In the genomic region with DNA sequence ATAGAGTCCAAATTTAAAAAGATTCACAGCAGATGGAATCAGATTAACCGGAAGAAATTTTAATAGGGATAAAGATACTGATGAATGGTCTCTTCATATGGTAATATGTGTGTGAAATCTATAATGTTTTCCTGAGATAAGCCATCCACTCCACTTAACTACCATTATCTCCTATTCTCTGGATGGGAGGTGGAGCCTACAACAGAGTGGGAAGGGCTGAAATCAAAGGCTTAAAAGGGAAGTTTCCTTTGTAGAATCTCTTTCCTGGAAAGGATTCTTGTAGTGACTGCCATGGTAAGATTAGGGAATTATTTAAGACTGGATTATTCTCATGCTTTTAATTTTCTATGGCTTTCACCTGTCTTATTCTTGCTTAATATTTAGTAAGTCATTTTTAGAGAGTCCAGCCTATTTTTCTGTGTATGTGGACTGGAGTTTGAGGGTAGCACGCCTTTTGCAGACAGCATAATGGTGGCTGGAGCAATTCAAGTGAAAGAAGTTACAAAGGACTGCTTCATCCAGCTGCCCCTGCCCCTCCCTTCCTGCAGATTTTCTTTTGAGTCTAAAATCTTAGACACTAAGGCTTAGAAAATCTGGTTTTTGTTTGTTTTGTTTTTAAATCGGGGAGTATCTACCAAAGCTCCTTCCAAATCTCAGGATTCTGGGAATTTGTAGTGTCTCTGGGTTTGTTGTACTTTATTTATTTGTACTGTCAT, we compare ENCODE assay signal across 15 cellular contexts. TPM values are rescaled to one million over a fixed set of nuclear protein-coding genes. Genes with fewer than 3 reads are reported as not detected.
A peak's percentile ranks its signal among the peaks of the same experiment; 100 is the strongest.
DNase-seq lines count a peak whose midpoint lies in the region; ATAC-seq and TF ChIP-seq lines count a peak whose summit lies in the region.
"Had no signal": no experiment of that assay in that cellular context is flagged by ENCODE, and none has a peak within 500 bp of the region (broad histone marks: within the 10 kb centered on the region; RNA-seq: fewer than 3 reads in every experiment).

No MANE protein-coding gene starts in this region.

- H3F3A ChIP-seq in PC-3 (ENCODE audit: low read length, unreplicated experiment) = no peaks in the 10 kb centered on the region

- H3K4ac ChIP-seq in mesenchymal stem cell (ENCODE audit: low read depth in 1 of 2, low read length in 2 of 2) = no peak overlapping the region

- H3K36me3 Mint-ChIP-seq in activated CD4-positive, alpha-beta T cell treated with anti-CD3 and anti-CD28 coated beads, Interleukin-2, amount 10 ng/mL, durations not matched to agents 7 days and 5 days (ENCODE audit: low read depth) = peaks cover 64% of the 10 kb centered on the region
- H3K36me3 Mint-ChIP-seq in activated CD4-positive, alpha-beta T cell treated with anti-CD3 and anti-CD28 coated beads for 36 hours (ENCODE audit: low read depth) = peaks cover 63% of the 10 kb centered on the region

- no peak overlapping the region for H3K4me3 ChIP-seq in mesenchymal stem cell (ENCODE audit: insufficient read depth in 1 of 2, low read depth in 1 of 2, low read length in 2 of 2)
- H3K4me3 ChIP-seq in suprapubic skin = no peak overlapping the region
- no peak overlapping the region for H3K4me3 ChIP-seq in PC-3 (ENCODE audit: low read length)

- H4K8ac ChIP-seq in mesenchymal stem cell (ENCODE audit: low read length) = no peak overlapping the region

- no peaks in the 10 kb centered on the region for H3K9me3 Mint-ChIP-seq in activated CD4-positive, alpha-beta T cell treated with anti-CD3 and anti-CD28 coated beads, Interleukin-2, amount 10 ng/mL, durations not matched to agents 7 days and 5 days
- H3K9me3 Mint-ChIP-seq in activated CD4-positive, alpha-beta T cell treated with anti-CD3 and anti-CD28 coated beads for 36 hours (ENCODE audit: low read depth) = no peaks in the 10 kb centered on the region

- POLR2A ChIA-PET in activated CD4-positive, alpha-beta T cell treated with anti-CD3 and anti-CD28 coated beads, Interleukin-2, amount 10 ng/mL, durations not matched to agents 7 days and 5 days (lab: Charles Lee) = no interaction called here
- POLR2A ChIA-PET in activated CD4-positive, alpha-beta T cell treated with anti-CD3 and anti-CD28 coated beads for 36 hours (lab: Charles Lee) = no interaction called here
- POLR2A ChIA-PET in PC-3 (lab: Charles Lee; ENCODE audit: unreplicated experiment) = no interaction called here

- H3K9me3 ChIP-seq in mesenchymal stem cell (ENCODE audit: control insufficient read depth, low read length) (no peaks in the 10 kb centered on the region), suprapubic skin (no peaks in the 10 kb centered on the region), PC-3 (ENCODE audit: low read length) (no peaks in the 10 kb centered on the region)

- no peak overlapping the region for H3K4me3 Mint-ChIP-seq in activated CD4-positive, alpha-beta T cell treated with anti-CD3 and anti-CD28 coated beads, Interleukin-2, amount 10 ng/mL, durations not matched to agents 7 days and 5 days
- H3K4me3 Mint-ChIP-seq in activated CD4-positive, alpha-beta T cell treated with anti-CD3 and anti-CD28 coated beads for 36 hours = no peak overlapping the region

- H3K27me3 Mint-ChIP-seq in activated CD4-positive, alpha-beta T cell treated with anti-CD3 and anti-CD28 coated beads, Interleukin-2, amount 10 ng/mL, durations not matched to agents 7 days and 5 days = no peaks in the 10 kb centered on the region
- H3K27me3 Mint-ChIP-seq in activated CD4-positive, alpha-beta T cell treated with anti-CD3 and anti-CD28 coated beads for 36 hours = no peaks in the 10 kb centered on the region

- H3K27me3 ChIP-seq in mesenchymal stem cell (ENCODE audit: control insufficient read depth in 1 of 2, insufficient read depth in 1 of 2, low read length in 2 of 2) = no peaks in the 10 kb centered on the region
- H3K27me3 ChIP-seq in suprapubic skin = no peaks in the 10 kb centered on the region
- no peaks in the 10 kb centered on the region for H3K27me3 ChIP-seq in PC-3 (ENCODE audit: low read length)

- H3K18ac ChIP-seq in mesenchymal stem cell (ENCODE audit: low read depth in 1 of 2, low read length in 2 of 2) = no peak overlapping the region

- no peak for TF ChIP-seq EP300 in suprapubic skin (IDR thresholded peaks at IDR 0.05)

- no TSS peak for BruUV-seq in PC-3 (replicated peaks; lab: Mats Ljungman, UMichigan)

- H3K27ac ChIP-seq in cingulate gyrus (ENCODE audit: low read depth, low read length) (peak overlapping the region; percentile 69), mesenchymal stem cell (ENCODE audit: low read length, poor library complexity, severe bottlenecking) (no peak overlapping the region), suprapubic skin (peak overlapping the region; percentile 71), PC-3 (ENCODE audit: low read length) (no peak overlapping the region)

- H2AK5ac ChIP-seq in mesenchymal stem cell (ENCODE audit: low read length, severe bottlenecking) = no peak overlapping the region

- ATAC-seq in activated CD4-positive, alpha-beta T cell treated with anti-CD3 and anti-CD28 coated beads for 36 hours = no peak
- no peak for ATAC-seq in PC-3
- no peak for ATAC-seq in GM21381 (IDR thresholded peaks at IDR 0.05; ENCODE audit: unreplicated experiment)

- no peak overlapping the region for H2BK12ac ChIP-seq in mesenchymal stem cell (ENCODE audit: low read length in 2 of 2)

- peaks cover 28% of the 10 kb centered on the region for H3K79me1 ChIP-seq in mesenchymal stem cell (replicated peaks; ENCODE audit: low read length, poor library complexity, severe bottlenecking)

- no peak overlapping the region for H3K23ac ChIP-seq in mesenchymal stem cell (ENCODE audit: low read length in 2 of 2)

- H3K9me2 ChIP-seq in PC-3 (replicated peaks; ENCODE audit: low read length) = no peaks in the 10 kb centered on the region

- no peak overlapping the region for H2BK5ac ChIP-seq in mesenchymal stem cell (ENCODE audit: low read depth, low read length, poor library complexity, severe bottlenecking)

- H3K4me1 ChIP-seq in mesenchymal stem cell (ENCODE audit: control insufficient read depth, insufficient read depth, low read depth, low read length) (no peaks in the 10 kb centered on the region), suprapubic skin (peaks cover 42% of the 10 kb centered on the region), PC-3 (ENCODE audit: insufficient read depth, low read length) (no peaks in the 10 kb centered on the region)

- peak overlapping the region; percentile 98 for H3K27ac Mint-ChIP-seq in activated CD4-positive, alpha-beta T cell treated with anti-CD3 and anti-CD28 coated beads, Interleukin-2, amount 10 ng/mL, durations not matched to agents 7 days and 5 days
- H3K27ac Mint-ChIP-seq in activated CD4-positive, alpha-beta T cell treated with anti-CD3 and anti-CD28 coated beads for 36 hours = no peak overlapping the region

- intact Hi-C loops in activated CD4-positive, alpha-beta T cell treated with anti-CD3 and anti-CD28 coated beads for 36 hours (cut with DNase I, micrococcal nuclease) = no loop called here
- intact Hi-C loops in PC-3 (cut with micrococcal nuclease) = no loop called here

- no peak overlapping the region for H3K14ac ChIP-seq in mesenchymal stem cell (ENCODE audit: low read length in 2 of 2)

- DNase-seq in activated CD4-positive, alpha-beta T cell treated with anti-CD3 and anti-CD28 coated beads, Interleukin-2, amount 10 ng/mL, durations not matched to agents 7 days and 5 days = no peak
- no peak for DNase-seq in activated CD4-positive, alpha-beta T cell treated with anti-CD3 and anti-CD28 coated beads for 36 hours
- DNase-seq in mesenchymal stem cell (no peak), suprapubic skin (ENCODE audit: low spot score in 2 of 2) (no peak), PC-3 (no peak), NCI-H526 treated with DMSO at 0.1 percent for 48 hours (lab: John Stamatoyannopoulos, UW) (no peak)
- DNase-seq: activated CD4-positive, alpha-beta T cell treated with anti-CD3 and anti-CD28 coated beads for 48 hours; Karpas-422; SHP77 treated with DMSO at 0.1 percent for 48 hours had no signal

- H4K20me1 ChIP-seq in PC-3 (ENCODE audit: low read length) = no peaks in the 10 kb centered on the region

- H3K79me2 ChIP-seq in PC-3 (ENCODE audit: low read length) = no peaks in the 10 kb centered on the region

- no peak overlapping the region for H3K4me2 ChIP-seq in mesenchymal stem cell (ENCODE audit: low read length, poor library complexity, severe bottlenecking)
- H3K4me2 ChIP-seq in PC-3 (ENCODE audit: low read length) = no peak overlapping the region

- TF ChIP-seq CTCF in suprapubic skin (IDR thresholded peaks at IDR 0.05) = no peak
- no peak for TF ChIP-seq CTCF in PC-3 (conservative IDR thresholded peaks at IDR 0.05; ENCODE audit: low read depth, low read length)

- CTCF ChIA-PET in activated CD4-positive, alpha-beta T cell treated with anti-CD3 and anti-CD28 coated beads, Interleukin-2, amount 10 ng/mL, durations not matched to agents 7 days and 5 days (lab: Charles Lee) = interaction anchor here (0.6 to 1.3 kb wide), 3 partner anchors 18 to 78 kb away, joined by 3 read pairs; no protein-coding TSS in a partner anchor
- CTCF ChIA-PET in activated CD4-positive, alpha-beta T cell treated with anti-CD3 and anti-CD28 coated beads for 36 hours (lab: Charles Lee) = interaction anchor here (1.0 to 1.5 kb wide), 4 partner anchors 15 to 258 kb away, joined by 3 to 9 read pairs (median 4); no protein-coding TSS in a partner anchor
- CTCF ChIA-PET in PC-3 (lab: Charles Lee) = no interaction called here

- H2BK120ac ChIP-seq in mesenchymal stem cell (ENCODE audit: low read depth, low read length) = no peak overlapping the region

- H2AFZ ChIP-seq in mesenchymal stem cell (ENCODE audit: low read depth, low read length) (no peak overlapping the region), PC-3 (ENCODE audit: low read length) (no peak overlapping the region)

- no peak for TF ChIP-seq POLR2A in suprapubic skin (IDR thresholded peaks at IDR 0.05)

- H4K91ac ChIP-seq in mesenchymal stem cell (ENCODE audit: low read length) = no peak overlapping the region

- peaks cover 67% of the 10 kb centered on the region for H3K4me1 Mint-ChIP-seq in activated CD4-positive, alpha-beta T cell treated with anti-CD3 and anti-CD28 coated beads, Interleukin-2, amount 10 ng/mL, durations not matched to agents 7 days and 5 days
- H3K4me1 Mint-ChIP-seq in activated CD4-positive, alpha-beta T cell treated with anti-CD3 and anti-CD28 coated beads for 36 hours = peaks cover 59% of the 10 kb centered on the region

- 76% methylated on average over 2 of the region's 3 CpGs for WGBS in mesenchymal stem cell
- WGBS in suprapubic skin = 54% methylated on average over 3 of the region's 3 CpGs

- no peak overlapping the region for H2BK15ac ChIP-seq in mesenchymal stem cell (ENCODE audit: low read depth, poor library complexity, severe bottlenecking)

- peak overlapping the region; percentile 5 for H3K9ac ChIP-seq in mesenchymal stem cell (ENCODE audit: low read length)
- H3K9ac ChIP-seq in PC-3 (ENCODE audit: low read length) = no peak overlapping the region

- H3K36me3 ChIP-seq in mesenchymal stem cell (ENCODE audit: control insufficient read depth in 1 of 2, insufficient read depth in 2 of 2, low read depth in 1 of 2, low read length in 2 of 2) (peaks cover 28 to 80% of the 10 kb centered on the region in 2 experiments), suprapubic skin (peaks cover 59% of the 10 kb centered on the region), PC-3 (ENCODE audit: low read depth, low read length) (peaks cover 54% of the 10 kb centered on the region)

RNA-seq across cellular contexts. Expression of gene KAT7, which starts 26.5 kb away (rescaled TPM):
- 10 to 100 TPM; 78.5 to 82.4 TPM for total RNA-seq in activated CD4-positive, alpha-beta T cell treated with anti-CD3 and anti-CD28 coated beads, Interleukin-2, amount 10 ng/mL, durations not matched to agents 7 days and 5 days
- 10 to 100 TPM; 63.5 to 93.0 TPM for total RNA-seq in activated CD4-positive, alpha-beta T cell treated with anti-CD3 and anti-CD28 coated beads for 36 hours
- polyA plus RNA-seq in mesenchymal stem cell (2013, experiment 1 of 2) = 22.5 TPM
- polyA plus RNA-seq in mesenchymal stem cell (2013, experiment 2 of 2) = 25.7 TPM
- total RNA-seq in suprapubic skin (10 to 100 TPM; 37.1 to 71.4 (median 52.2) TPM), PC-3 (2014; rRNA removed) (39.1 and 45.8 TPM in 2 replicates)

RNA-seq across cellular contexts. Expression of gene TAC4, which starts 32.9 kb away (rescaled TPM):
- not detected for total RNA-seq in activated CD4-positive, alpha-beta T cell treated with anti-CD3 and anti-CD28 coated beads, Interleukin-2, amount 10 ng/mL, durations not matched to agents 7 days and 5 days
- total RNA-seq in activated CD4-positive, alpha-beta T cell treated with anti-CD3 and anti-CD28 coated beads for 36 hours = not detected
- not detected for polyA plus RNA-seq in mesenchymal stem cell (2013, experiment 1 of 2)
- polyA plus RNA-seq in mesenchymal stem cell (2013, experiment 2 of 2) = not detected
- total RNA-seq in suprapubic skin = not detected
- total RNA-seq in PC-3 (2014; rRNA removed) = not detected in 2 replicates
- total RNA-seq: A172, esophagus mucosa, lung microvascular endothelial cell had no signal
- polyA plus RNA-seq: adipose tissue had no signal

RNA-seq across cellular contexts. Expression of gene FAM117A, which starts 51.0 kb away (rescaled TPM):
- 10 to 100 TPM; 30.6 to 34.1 TPM for total RNA-seq in activated CD4-positive, alpha-beta T cell treated with anti-CD3 and anti-CD28 coated beads, Interleukin-2, amount 10 ng/mL, durations not matched to agents 7 days and 5 days
- 10 to 100 TPM; 14.1 to 15.4 TPM for total RNA-seq in activated CD4-positive, alpha-beta T cell treated with anti-CD3 and anti-CD28 coated beads for 36 hours
- polyA plus RNA-seq in mesenchymal stem cell (2013, experiment 1 of 2) = 6.0 TPM
- polyA plus RNA-seq in mesenchymal stem cell (2013, experiment 2 of 2) = 6.5 TPM
- total RNA-seq in suprapubic skin = 10 to 100 TPM; 24.2 to 47.3 (median 28.7) TPM
- 9.7 and 16.3 TPM in 2 replicates for total RNA-seq in PC-3 (2014; rRNA removed)

Comparison
In these comparisons a context has a peak if more than half of its experiments do, and no peak if none do; other contexts are left out.
1. H3K27ac ChIP-seq: peak in cingulate gyrus (single experiment) and suprapubic skin (single experiment); none in mesenchymal stem cell (single experiment) and PC-3 (single experiment).